Comparison of ENCODE assay signal across 1 cellular context in the genomic region with DNA sequence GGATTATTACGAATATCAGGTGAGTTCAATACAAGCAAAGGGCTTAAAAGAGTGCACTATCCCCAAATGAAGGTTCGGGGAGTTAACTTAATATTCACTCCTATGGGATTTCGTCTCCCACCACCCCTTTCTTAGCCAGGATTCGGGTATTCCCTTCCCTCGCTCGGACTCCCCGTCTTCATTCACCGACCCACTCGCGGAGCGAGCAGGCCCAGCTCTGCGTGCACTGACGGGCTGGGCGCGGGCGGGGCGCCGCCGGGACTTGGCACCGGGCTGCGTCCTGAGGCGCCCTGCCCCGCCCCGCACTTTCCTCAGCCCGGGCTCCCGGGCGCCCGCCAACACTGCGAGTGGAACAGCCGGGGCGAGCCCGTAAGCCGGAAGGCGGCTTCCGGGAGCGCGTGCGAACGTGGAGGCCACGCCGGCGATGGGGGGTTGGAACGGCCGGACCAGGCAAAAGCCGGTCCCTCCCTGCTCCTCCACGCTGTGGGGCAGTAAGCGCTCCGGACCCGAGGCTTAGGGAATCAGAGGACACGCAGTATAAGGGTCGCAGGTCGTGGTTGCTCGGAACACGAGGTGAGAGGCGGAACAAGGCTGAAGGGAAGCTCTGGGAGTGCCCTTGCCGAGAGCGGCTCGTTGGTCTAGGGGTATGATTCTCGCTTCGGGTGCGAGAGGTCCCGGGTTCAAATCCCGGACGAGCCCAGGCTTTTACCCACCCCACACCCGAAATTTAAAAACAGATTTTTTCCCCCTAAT.
A peak's percentile ranks its signal among the peaks of the same experiment; 100 is the strongest.
TF ChIP-seq lines count a peak whose summit lies in the region.

No MANE protein-coding gene starts in this region.

TF ChIP-seq in HepG2, 621 proteins besides CTCF, POLR2A, EP300 and RAD21 (continued from another document and continues in another):
- TF ChIP-seq, protein P1, sequence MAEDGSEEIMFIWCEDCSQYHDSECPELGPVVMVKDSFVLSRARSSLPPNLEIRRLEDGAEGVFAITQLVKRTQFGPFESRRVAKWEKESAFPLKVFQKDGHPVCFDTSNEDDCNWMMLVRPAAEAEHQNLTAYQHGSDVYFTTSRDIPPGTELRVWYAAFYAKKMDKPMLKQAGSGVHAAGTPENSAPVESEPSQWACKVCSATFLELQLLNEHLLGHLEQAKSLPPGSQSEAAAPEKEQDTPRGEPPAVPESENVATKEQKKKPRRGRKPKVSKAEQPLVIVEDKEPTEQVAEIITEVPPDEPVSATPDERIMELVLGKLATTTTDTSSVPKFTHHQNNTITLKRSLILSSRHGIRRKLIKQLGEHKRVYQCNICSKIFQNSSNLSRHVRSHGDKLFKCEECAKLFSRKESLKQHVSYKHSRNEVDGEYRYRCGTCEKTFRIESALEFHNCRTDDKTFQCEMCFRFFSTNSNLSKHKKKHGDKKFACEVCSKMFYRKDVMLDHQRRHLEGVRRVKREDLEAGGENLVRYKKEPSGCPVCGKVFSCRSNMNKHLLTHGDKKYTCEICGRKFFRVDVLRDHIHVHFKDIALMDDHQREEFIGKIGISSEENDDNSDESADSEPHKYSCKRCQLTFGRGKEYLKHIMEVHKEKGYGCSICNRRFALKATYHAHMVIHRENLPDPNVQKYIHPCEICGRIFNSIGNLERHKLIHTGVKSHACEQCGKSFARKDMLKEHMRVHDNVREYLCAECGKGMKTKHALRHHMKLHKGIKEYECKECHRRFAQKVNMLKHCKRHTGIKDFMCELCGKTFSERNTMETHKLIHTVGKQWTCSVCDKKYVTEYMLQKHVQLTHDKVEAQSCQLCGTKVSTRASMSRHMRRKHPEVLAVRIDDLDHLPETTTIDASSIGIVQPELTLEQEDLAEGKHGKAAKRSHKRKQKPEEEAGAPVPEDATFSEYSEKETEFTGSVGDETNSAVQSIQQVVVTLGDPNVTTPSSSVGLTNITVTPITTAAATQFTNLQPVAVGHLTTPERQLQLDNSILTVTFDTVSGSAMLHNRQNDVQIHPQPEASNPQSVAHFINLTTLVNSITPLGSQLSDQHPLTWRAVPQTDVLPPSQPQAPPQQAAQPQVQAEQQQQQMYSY (CRISPR knock-in tag; IDR thresholded peaks at IDR 0.05): 0 out of 2 replicates have a peak, but pooled peaks have one; percentile 3
- TF ChIP-seq, protein P2, sequence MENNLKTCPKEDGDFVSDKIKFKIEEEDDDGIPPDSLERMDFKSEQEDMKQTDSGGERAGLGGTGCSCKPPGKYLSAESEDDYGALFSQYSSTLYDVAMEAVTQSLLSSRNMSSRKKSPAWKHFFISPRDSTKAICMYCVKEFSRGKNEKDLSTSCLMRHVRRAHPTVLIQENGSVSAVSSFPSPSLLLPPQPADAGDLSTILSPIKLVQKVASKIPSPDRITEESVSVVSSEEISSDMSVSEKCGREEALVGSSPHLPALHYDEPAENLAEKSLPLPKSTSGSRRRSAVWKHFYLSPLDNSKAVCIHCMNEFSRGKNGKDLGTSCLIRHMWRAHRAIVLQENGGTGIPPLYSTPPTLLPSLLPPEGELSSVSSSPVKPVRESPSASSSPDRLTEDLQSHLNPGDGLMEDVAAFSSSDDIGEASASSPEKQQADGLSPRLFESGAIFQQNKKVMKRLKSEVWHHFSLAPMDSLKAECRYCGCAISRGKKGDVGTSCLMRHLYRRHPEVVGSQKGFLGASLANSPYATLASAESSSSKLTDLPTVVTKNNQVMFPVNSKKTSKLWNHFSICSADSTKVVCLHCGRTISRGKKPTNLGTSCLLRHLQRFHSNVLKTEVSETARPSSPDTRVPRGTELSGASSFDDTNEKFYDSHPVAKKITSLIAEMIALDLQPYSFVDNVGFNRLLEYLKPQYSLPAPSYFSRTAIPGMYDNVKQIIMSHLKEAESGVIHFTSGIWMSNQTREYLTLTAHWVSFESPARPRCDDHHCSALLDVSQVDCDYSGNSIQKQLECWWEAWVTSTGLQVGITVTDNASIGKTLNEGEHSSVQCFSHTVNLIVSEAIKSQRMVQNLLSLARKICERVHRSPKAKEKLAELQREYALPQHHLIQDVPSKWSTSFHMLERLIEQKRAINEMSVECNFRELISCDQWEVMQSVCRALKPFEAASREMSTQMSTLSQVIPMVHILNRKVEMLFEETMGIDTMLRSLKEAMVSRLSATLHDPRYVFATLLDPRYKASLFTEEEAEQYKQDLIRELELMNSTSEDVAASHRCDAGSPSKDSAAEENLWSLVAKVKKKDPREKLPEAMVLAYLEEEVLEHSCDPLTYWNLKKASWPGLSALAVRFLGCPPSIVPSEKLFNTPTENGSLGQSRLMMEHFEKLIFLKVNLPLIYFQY (CRISPR knock-in tag; IDR thresholded peaks at IDR 0.05; ENCODE audit: borderline replicate concordance): peak; percentile 69; the same call in 1 of the 2 replicates
- TF ChIP-seq BHLHE40 (IDR thresholded peaks at IDR 0.05; ENCODE audit: low read length) (0 out of 2 replicates have a peak, but pooled peaks have one; percentile 32), FOSL2 (CRISPR knock-in tag; IDR thresholded peaks at IDR 0.05) (peak; percentile 43), GATAD2A (CRISPR knock-in tag; IDR thresholded peaks at IDR 0.05) (peak; percentile 17; the same call in 1 of the 2 replicates), DNMT3B (CRISPR knock-in tag; conservative IDR thresholded peaks at IDR 0.05) (no peak), ZKSCAN8 (CRISPR knock-in tag; IDR thresholded peaks at IDR 0.05; ENCODE audit: borderline replicate concordance) (no peak), ZNF12 (CRISPR knock-in tag; IDR thresholded peaks at IDR 0.05) (peak; percentile 43; the same call in 1 of the 2 replicates), ZNF30 (CRISPR knock-in tag; IDR thresholded peaks at IDR 0.05) (no peak), POLR2AphosphoS2 (IDR thresholded peaks at IDR 0.05; ENCODE audit: low read depth, low read length) (no peak), RARA (CRISPR knock-in tag; IDR thresholded peaks at IDR 0.05) (peak; percentile 52), SP2 (CRISPR knock-in tag; IDR thresholded peaks at IDR 0.05) (peak; percentile 31; the same call in 1 of the 2 replicates), ZNF460 (CRISPR knock-in tag; IDR thresholded peaks at IDR 0.05; ENCODE audit: borderline replicate concordance) (no peak), HNRNPK (IDR thresholded peaks at IDR 0.05; ENCODE audit: low read depth, low read length, poor library complexity, severe bottlenecking) (peak; percentile 59), AGO1 (IDR thresholded peaks at IDR 0.05; ENCODE audit: low read depth, low read length, poor library complexity, severe bottlenecking) (no peak), ZNF672 (CRISPR knock-in tag; IDR thresholded peaks at IDR 0.05) (no peak; the same call in 1 of the 2 replicates), ZNF543 (CRISPR knock-in tag; IDR thresholded peaks at IDR 0.05) (peak; percentile 89), ZNF343 (CRISPR knock-in tag; IDR thresholded peaks at IDR 0.05) (peak; percentile 59; the same call in 1 of the 2 replicates), PITX1 (CRISPR knock-in tag; IDR thresholded peaks at IDR 0.05) (peak; percentile 68), HOXA3 (CRISPR knock-in tag; IDR thresholded peaks at IDR 0.05) (peak; percentile 78), MYC (CRISPR knock-in tag; IDR thresholded peaks at IDR 0.05; ENCODE audit: borderline replicate concordance) (peak; percentile 96), HHEX (CRISPR knock-in tag; IDR thresholded peaks at IDR 0.05) (no peak), YEATS4 (CRISPR knock-in tag; IDR thresholded peaks at IDR 0.05; ENCODE audit: borderline replicate concordance) (peak; percentile 95), ZNF703 (CRISPR knock-in tag; IDR thresholded peaks at IDR 0.05; ENCODE audit: borderline replicate concordance) (0 out of 2 replicates have a peak, but pooled peaks have one; percentile 66), ZNF775 (CRISPR knock-in tag; IDR thresholded peaks at IDR 0.05; ENCODE audit: borderline replicate concordance) (peak; percentile 60; the same call in 1 of the 2 replicates), ZNF570 (CRISPR knock-in tag; IDR thresholded peaks at IDR 0.05; ENCODE audit: borderline replicate concordance) (no peak)
- TF ChIP-seq, protein P3, sequence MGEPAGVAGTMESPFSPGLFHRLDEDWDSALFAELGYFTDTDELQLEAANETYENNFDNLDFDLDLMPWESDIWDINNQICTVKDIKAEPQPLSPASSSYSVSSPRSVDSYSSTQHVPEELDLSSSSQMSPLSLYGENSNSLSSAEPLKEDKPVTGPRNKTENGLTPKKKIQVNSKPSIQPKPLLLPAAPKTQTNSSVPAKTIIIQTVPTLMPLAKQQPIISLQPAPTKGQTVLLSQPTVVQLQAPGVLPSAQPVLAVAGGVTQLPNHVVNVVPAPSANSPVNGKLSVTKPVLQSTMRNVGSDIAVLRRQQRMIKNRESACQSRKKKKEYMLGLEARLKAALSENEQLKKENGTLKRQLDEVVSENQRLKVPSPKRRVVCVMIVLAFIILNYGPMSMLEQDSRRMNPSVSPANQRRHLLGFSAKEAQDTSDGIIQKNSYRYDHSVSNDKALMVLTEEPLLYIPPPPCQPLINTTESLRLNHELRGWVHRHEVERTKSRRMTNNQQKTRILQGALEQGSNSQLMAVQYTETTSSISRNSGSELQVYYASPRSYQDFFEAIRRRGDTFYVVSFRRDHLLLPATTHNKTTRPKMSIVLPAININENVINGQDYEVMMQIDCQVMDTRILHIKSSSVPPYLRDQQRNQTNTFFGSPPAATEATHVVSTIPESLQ (CRISPR knock-in tag; conservative IDR thresholded peaks at IDR 0.05): no peak
- TF ChIP-seq, protein P4, sequence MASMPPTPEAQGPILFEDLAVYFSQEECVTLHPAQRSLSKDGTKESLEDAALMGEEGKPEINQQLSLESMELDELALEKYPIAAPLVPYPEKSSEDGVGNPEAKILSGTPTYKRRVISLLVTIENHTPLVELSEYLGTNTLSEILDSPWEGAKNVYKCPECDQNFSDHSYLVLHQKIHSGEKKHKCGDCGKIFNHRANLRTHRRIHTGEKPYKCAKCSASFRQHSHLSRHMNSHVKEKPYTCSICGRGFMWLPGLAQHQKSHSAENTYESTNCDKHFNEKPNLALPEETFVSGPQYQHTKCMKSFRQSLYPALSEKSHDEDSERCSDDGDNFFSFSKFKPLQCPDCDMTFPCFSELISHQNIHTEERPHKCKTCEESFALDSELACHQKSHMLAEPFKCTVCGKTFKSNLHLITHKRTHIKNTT (CRISPR knock-in tag; IDR thresholded peaks at IDR 0.05): peak; percentile 97; the same call in 1 of the 2 replicates
- TF ChIP-seq, protein P5, sequence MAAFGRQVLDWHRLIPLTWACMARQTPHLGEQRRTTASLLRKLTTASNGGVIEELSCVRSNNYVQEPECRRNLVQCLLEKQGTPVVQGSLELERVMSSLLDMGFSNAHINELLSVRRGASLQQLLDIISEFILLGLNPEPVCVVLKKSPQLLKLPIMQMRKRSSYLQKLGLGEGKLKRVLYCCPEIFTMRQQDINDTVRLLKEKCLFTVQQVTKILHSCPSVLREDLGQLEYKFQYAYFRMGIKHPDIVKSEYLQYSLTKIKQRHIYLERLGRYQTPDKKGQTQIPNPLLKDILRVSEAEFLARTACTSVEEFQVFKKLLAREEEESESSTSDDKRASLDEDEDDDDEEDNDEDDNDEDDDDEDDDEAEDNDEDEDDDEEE (CRISPR knock-in tag; IDR thresholded peaks at IDR 0.05): peak; percentile 48; the same call in 1 of the 2 replicates
- TF ChIP-seq, protein P6, sequence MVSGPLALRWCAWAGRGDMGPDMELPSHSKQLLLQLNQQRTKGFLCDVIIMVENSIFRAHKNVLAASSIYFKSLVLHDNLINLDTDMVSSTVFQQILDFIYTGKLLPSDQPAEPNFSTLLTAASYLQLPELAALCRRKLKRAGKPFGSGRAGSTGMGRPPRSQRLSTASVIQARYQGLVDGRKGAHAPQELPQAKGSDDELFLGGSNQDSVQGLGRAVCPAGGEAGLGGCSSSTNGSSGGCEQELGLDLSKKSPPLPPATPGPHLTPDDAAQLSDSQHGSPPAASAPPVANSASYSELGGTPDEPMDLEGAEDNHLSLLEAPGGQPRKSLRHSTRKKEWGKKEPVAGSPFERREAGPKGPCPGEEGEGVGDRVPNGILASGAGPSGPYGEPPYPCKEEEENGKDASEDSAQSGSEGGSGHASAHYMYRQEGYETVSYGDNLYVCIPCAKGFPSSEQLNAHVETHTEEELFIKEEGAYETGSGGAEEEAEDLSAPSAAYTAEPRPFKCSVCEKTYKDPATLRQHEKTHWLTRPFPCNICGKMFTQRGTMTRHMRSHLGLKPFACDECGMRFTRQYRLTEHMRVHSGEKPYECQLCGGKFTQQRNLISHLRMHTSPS (CRISPR knock-in tag; IDR thresholded peaks at IDR 0.05; ENCODE audit: low read depth): peak; percentile 45
- TF ChIP-seq, protein P7, sequence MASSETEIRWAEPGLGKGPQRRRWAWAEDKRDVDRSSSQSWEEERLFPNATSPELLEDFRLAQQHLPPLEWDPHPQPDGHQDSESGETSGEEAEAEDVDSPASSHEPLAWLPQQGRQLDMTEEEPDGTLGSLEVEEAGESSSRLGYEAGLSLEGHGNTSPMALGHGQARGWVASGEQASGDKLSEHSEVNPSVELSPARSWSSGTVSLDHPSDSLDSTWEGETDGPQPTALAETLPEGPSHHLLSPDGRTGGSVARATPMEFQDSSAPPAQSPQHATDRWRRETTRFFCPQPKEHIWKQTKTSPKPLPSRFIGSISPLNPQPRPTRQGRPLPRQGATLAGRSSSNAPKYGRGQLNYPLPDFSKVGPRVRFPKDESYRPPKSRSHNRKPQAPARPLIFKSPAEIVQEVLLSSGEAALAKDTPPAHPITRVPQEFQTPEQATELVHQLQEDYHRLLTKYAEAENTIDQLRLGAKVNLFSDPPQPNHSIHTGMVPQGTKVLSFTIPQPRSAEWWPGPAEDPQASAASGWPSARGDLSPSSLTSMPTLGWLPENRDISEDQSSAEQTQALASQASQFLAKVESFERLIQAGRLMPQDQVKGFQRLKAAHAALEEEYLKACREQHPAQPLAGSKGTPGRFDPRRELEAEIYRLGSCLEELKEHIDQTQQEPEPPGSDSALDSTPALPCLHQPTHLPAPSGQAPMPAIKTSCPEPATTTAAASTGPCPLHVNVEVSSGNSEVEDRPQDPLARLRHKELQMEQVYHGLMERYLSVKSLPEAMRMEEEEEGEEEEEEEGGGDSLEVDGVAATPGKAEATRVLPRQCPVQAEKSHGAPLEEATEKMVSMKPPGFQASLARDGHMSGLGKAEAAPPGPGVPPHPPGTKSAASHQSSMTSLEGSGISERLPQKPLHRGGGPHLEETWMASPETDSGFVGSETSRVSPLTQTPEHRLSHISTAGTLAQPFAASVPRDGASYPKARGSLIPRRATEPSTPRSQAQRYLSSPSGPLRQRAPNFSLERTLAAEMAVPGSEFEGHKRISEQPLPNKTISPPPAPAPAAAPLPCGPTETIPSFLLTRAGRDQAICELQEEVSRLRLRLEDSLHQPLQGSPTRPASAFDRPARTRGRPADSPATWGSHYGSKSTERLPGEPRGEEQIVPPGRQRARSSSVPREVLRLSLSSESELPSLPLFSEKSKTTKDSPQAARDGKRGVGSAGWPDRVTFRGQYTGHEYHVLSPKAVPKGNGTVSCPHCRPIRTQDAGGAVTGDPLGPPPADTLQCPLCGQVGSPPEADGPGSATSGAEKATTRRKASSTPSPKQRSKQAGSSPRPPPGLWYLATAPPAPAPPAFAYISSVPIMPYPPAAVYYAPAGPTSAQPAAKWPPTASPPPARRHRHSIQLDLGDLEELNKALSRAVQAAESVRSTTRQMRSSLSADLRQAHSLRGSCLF (CRISPR knock-in tag; IDR thresholded peaks at IDR 0.05; ENCODE audit: borderline replicate concordance): no peak
- TF ChIP-seq, protein P8, sequence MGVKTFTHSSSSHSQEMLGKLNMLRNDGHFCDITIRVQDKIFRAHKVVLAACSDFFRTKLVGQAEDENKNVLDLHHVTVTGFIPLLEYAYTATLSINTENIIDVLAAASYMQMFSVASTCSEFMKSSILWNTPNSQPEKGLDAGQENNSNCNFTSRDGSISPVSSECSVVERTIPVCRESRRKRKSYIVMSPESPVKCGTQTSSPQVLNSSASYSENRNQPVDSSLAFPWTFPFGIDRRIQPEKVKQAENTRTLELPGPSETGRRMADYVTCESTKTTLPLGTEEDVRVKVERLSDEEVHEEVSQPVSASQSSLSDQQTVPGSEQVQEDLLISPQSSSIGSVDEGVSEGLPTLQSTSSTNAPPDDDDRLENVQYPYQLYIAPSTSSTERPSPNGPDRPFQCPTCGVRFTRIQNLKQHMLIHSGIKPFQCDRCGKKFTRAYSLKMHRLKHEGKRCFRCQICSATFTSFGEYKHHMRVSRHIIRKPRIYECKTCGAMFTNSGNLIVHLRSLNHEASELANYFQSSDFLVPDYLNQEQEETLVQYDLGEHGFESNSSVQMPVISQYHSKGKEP (CRISPR knock-in tag; IDR thresholded peaks at IDR 0.05): no peak
